In genomic region chr5:71587709-71588532, GRCh38 we compare ENCODE assay signal across 7 cellular contexts. TPM values are rescaled to one million over a fixed set of nuclear protein-coding genes. Genes with fewer than 3 reads are reported as not detected.
DNase-seq lines count a peak whose midpoint lies in the region; ATAC-seq and TF ChIP-seq lines count a peak whose summit lies in the region.

No MANE protein-coding gene starts in this region.

- H3K4me3 Mint-ChIP-seq in HFFc6: peak overlapping the region; percentile 91
- H3K4me3 Mint-ChIP-seq in effector memory CD8-positive, alpha-beta T cell: peak overlapping the region; percentile 89 to 90
- peak overlapping the region; percentile 91 for H3K4me3 Mint-ChIP-seq in natural killer cell treated with Interleukin-12 subunit alpha and Interleukin-12 subunit beta and Interleukin-15 and Interleukin-18, amount 100 ng/mL, for 72 hours

- H3K27ac Mint-ChIP-seq in HFFc6: peak overlapping the region; percentile 91
- peak overlapping the region; percentile 97 for H3K27ac Mint-ChIP-seq in effector memory CD8-positive, alpha-beta T cell
- H3K27ac Mint-ChIP-seq in natural killer cell treated with Interleukin-12 subunit alpha and Interleukin-12 subunit beta and Interleukin-15 and Interleukin-18, amount 100 ng/mL, for 72 hours: peak overlapping the region; percentile 90 to 92

- no peaks in the 10 kb centered on the region for H3K9me3 Mint-ChIP-seq in HFFc6
- no peaks in the 10 kb centered on the region for H3K9me3 Mint-ChIP-seq in effector memory CD8-positive, alpha-beta T cell
- peaks cover 7% of the 10 kb centered on the region for H3K9me3 Mint-ChIP-seq in natural killer cell treated with Interleukin-12 subunit alpha and Interleukin-12 subunit beta and Interleukin-15 and Interleukin-18, amount 100 ng/mL, for 72 hours

- peak; percentile 18; the same call in 1 of the 2 replicates for TF ChIP-seq CTCF in HFFc6 (IDR thresholded peaks at IDR 0.05)

- H3K27me3 Mint-ChIP-seq in HFFc6 (ENCODE audit: insufficient read depth): no peaks in the 10 kb centered on the region; the same call in 1 of the 2 replicates
- no peaks in the 10 kb centered on the region for H3K27me3 Mint-ChIP-seq in effector memory CD8-positive, alpha-beta T cell
- no peaks in the 10 kb centered on the region for H3K27me3 Mint-ChIP-seq in natural killer cell treated with Interleukin-12 subunit alpha and Interleukin-12 subunit beta and Interleukin-15 and Interleukin-18, amount 100 ng/mL, for 72 hours

- H3K4me1 Mint-ChIP-seq in HFFc6 (ENCODE audit: low read depth): peaks cover 19% of the 10 kb centered on the region
- peaks cover 30 to 49% of the 10 kb centered on the region in 2 donors for H3K4me1 Mint-ChIP-seq in effector memory CD8-positive, alpha-beta T cell (ENCODE audit: low read depth in 2 of 2)
- H3K4me1 Mint-ChIP-seq in natural killer cell treated with Interleukin-12 subunit alpha and Interleukin-12 subunit beta and Interleukin-15 and Interleukin-18, amount 100 ng/mL, for 72 hours (ENCODE audit: low read depth in 2 of 2): peaks cover 40 to 41% of the 10 kb centered on the region in 2 donors

- DNase-seq in HFFc6 (no peak), RKO (ENCODE audit: low spot score) (peak; percentile 31), putamen (ENCODE audit: low spot score) (no peak), H4 (ENCODE audit: low spot score) (no peak)
- no peak for DNase-seq in effector memory CD8-positive, alpha-beta T cell
- DNase-seq in natural killer cell treated with Interleukin-12 subunit alpha and Interleukin-12 subunit beta and Interleukin-15 and Interleukin-18, amount 100 ng/mL, for 72 hours (ENCODE audit: low spot score): no peak

- H3K36me3 Mint-ChIP-seq in HFFc6 (ENCODE audit: low read depth): no peaks in the 10 kb centered on the region; the same call in 1 of the 2 replicates
- peaks cover 20% of the 10 kb centered on the region for H3K36me3 Mint-ChIP-seq in effector memory CD8-positive, alpha-beta T cell (ENCODE audit: insufficient read depth)
- H3K36me3 Mint-ChIP-seq in natural killer cell treated with Interleukin-12 subunit alpha and Interleukin-12 subunit beta and Interleukin-15 and Interleukin-18, amount 100 ng/mL, for 72 hours: peaks cover 12% of the 10 kb centered on the region

- ATAC-seq in GM18868 (IDR thresholded peaks at IDR 0.05; ENCODE audit: unreplicated experiment): peak; percentile 7
- ATAC-seq in effector memory CD8-positive, alpha-beta T cell (replicated peaks): peak; percentile 5
- no peak for ATAC-seq in natural killer cell treated with Interleukin-12 subunit alpha and Interleukin-12 subunit beta and Interleukin-15 and Interleukin-18, amount 100 ng/mL, for 72 hours

RNA-seq across cellular contexts. Expression of gene MCCC2, which starts 0.8 kb away (rescaled TPM):
- total RNA-seq in HFFc6 (2021; fragmentation: NEBNext Ultra II Directional; extraction: Animal tissue kit (Norgen Biotek cat#: 25700)): 10 to 100 TPM; 11.7 to 22.4 (median 14.0) TPM
- 10 to 100 TPM; 50.4 to 64.2 TPM for total RNA-seq in natural killer cell treated with Interleukin-12 subunit alpha and Interleukin-12 subunit beta and Interleukin-15 and Interleukin-18, amount 100 ng/mL, for 72 hours
- 46.2 and 50.3 TPM in 2 replicates for total RNA-seq in H4 (2014; rRNA removed; shearing (Covaris generic))

Comparison
In these comparisons a context has a peak if more than half of its experiments do, and no peak if none do; other contexts are left out.
1. ATAC-seq: peak in GM18868 (single experiment) and effector memory CD8-positive, alpha-beta T cell (single experiment); none in natural killer cell treated with Interleukin-12 subunit alpha and Interleukin-12 subunit beta and Interleukin-15 and Interleukin-18, amount 100 ng/mL, for 72 hours (0 of 2).
2. Peak in every context shown above with its lines, with median percentiles within 50 percentile points of each other: H3K27ac Mint-ChIP-seq and H3K4me3 Mint-ChIP-seq.